ENCODE assay signal across 9 cellular contexts in the genomic region with DNA sequence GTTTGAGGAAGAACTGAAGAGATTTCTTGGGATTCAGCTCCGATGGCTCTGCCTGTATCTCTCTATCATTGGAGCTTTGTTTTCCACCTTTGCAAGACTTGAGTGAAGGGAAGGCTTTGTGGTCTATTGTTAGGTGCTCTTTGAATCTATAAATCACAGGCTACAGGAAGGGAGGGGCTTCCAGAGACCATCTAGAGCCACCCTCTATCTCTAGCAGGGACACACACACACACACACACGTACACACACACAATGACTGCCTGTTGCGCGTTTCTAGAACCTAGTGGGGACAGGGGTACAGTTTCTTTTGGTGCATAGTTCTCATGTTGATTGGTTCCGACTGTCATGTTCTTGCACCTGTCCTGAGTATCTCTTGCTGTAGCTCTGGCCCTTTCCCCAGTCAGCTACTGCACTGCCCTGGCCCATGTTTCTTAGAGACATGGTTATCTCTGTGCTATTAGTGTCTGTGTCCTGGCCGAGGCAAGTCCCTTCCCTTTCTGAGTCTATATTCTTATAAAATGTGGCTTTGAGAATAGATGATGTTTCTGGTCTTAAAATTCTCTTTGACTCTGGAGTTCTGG.
DNase-seq lines count a peak whose midpoint lies in the region; ATAC-seq, FAIRE-seq and TF ChIP-seq lines count a peak whose summit lies in the region.
"Had no signal": no experiment of that assay in that cellular context is flagged by ENCODE, and none has a peak within 500 bp of the region (broad histone marks: within the 10 kb centered on the region; RNA-seq: fewer than 3 reads in every experiment).

No MANE protein-coding gene starts in this region.

- no peak for FAIRE-seq in H54 (lab: Jason Lieb, UNC)

- H3K27ac Mint-ChIP-seq in activated naive CD4-positive, alpha-beta T cell treated with anti-CD3 and anti-CD28 coated beads for 36 hours: no peak overlapping the region
- no peak overlapping the region for H3K27ac Mint-ChIP-seq in activated naive CD8-positive, alpha-beta T cell treated with anti-CD3 and anti-CD28 coated beads, Interleukin-2, amount 10 ng/mL, durations not matched to agents 7 days and 5 days
- no peak overlapping the region for H3K27ac Mint-ChIP-seq in stimulated activated effector memory CD8-positive, alpha-beta T cell treated with anti-CD3 and anti-CD28 coated beads, Interleukin-12 subunit alpha, Interleukin-12 subunit beta, amount 100 ng/mL, for 72 hours

- peaks cover 2% of the 10 kb centered on the region for H3K9me3 Mint-ChIP-seq in activated naive CD4-positive, alpha-beta T cell treated with anti-CD3 and anti-CD28 coated beads for 36 hours
- peaks cover 2% of the 10 kb centered on the region for H3K9me3 Mint-ChIP-seq in activated naive CD8-positive, alpha-beta T cell treated with anti-CD3 and anti-CD28 coated beads, Interleukin-2, amount 10 ng/mL, durations not matched to agents 7 days and 5 days
- H3K9me3 Mint-ChIP-seq in stimulated activated effector memory CD8-positive, alpha-beta T cell treated with anti-CD3 and anti-CD28 coated beads, Interleukin-12 subunit alpha, Interleukin-12 subunit beta, amount 100 ng/mL, for 72 hours: no peaks in the 10 kb centered on the region

- no peak for ATAC-seq in activated naive CD8-positive, alpha-beta T cell treated with anti-CD3 and anti-CD28 coated beads, Interleukin-2, amount 10 ng/mL, durations not matched to agents 7 days and 5 days (ENCODE audit: low read depth)
- no peak for ATAC-seq in stimulated activated effector memory CD8-positive, alpha-beta T cell treated with anti-CD3 and anti-CD28 coated beads, Interleukin-12 subunit alpha, Interleukin-12 subunit beta, amount 100 ng/mL, for 72 hours

- H3K27me3 Mint-ChIP-seq in activated naive CD4-positive, alpha-beta T cell treated with anti-CD3 and anti-CD28 coated beads for 36 hours (ENCODE audit: low read depth): no peaks in the 10 kb centered on the region
- peaks cover 34% of the 10 kb centered on the region for H3K27me3 Mint-ChIP-seq in activated naive CD8-positive, alpha-beta T cell treated with anti-CD3 and anti-CD28 coated beads, Interleukin-2, amount 10 ng/mL, durations not matched to agents 7 days and 5 days

- no peak for TF ChIP-seq POLR2A in H54 (IDR thresholded peaks at IDR 0.05; ENCODE audit: low read depth, low read length)

- H3K4me1 Mint-ChIP-seq in activated naive CD4-positive, alpha-beta T cell treated with anti-CD3 and anti-CD28 coated beads for 36 hours (ENCODE audit: low read depth): peaks cover 81% of the 10 kb centered on the region
- peaks cover 64% of the 10 kb centered on the region for H3K4me1 Mint-ChIP-seq in activated naive CD8-positive, alpha-beta T cell treated with anti-CD3 and anti-CD28 coated beads, Interleukin-2, amount 10 ng/mL, durations not matched to agents 7 days and 5 days
- peaks cover 63% of the 10 kb centered on the region for H3K4me1 Mint-ChIP-seq in stimulated activated effector memory CD8-positive, alpha-beta T cell treated with anti-CD3 and anti-CD28 coated beads, Interleukin-12 subunit alpha, Interleukin-12 subunit beta, amount 100 ng/mL, for 72 hours

- intact Hi-C loops in activated naive CD4-positive, alpha-beta T cell treated with anti-CD3 and anti-CD28 coated beads for 36 hours (cut with micrococcal nuclease): loop anchor here (2.0 to 5.0 kb wide), 2 partner anchors 115 to 120 kb away; no protein-coding TSS in a partner anchor

- DNase-seq in activated naive CD4-positive, alpha-beta T cell treated with anti-CD3 and anti-CD28 coated beads for 36 hours: peak; percentile 43
- DNase-seq in activated naive CD4-positive, alpha-beta T cell treated with Interleukin-2 at 50 U/mL for 16 hours: no peak
- DNase-seq in NCI-H69 (lab: John Stamatoyannopoulos, UW) (peak; percentile 35), H54 (ENCODE audit: insufficient read length, low spot score) (no peak), KG1 (lab: John Stamatoyannopoulos, UW) (no peak)
- no peak for DNase-seq in activated naive CD8-positive, alpha-beta T cell treated with anti-CD3 and anti-CD28 coated beads, Interleukin-2, amount 10 ng/mL, durations not matched to agents 7 days and 5 days
- no peak for DNase-seq in stimulated activated effector memory CD8-positive, alpha-beta T cell treated with anti-CD3 and anti-CD28 coated beads, Interleukin-12 subunit alpha, Interleukin-12 subunit beta, amount 100 ng/mL, for 72 hours (ENCODE audit: low spot score in 2 of 2)
- DNase-seq: activated CD8-positive, alpha-beta memory T cell treated with anti-CD3 and anti-CD28 coated beads, Interleukin-2, amount 50 U/mL, for 48 hours had no signal

- CTCF ChIA-PET in activated naive CD4-positive, alpha-beta T cell treated with anti-CD3 and anti-CD28 coated beads for 36 hours (lab: Charles Lee): interaction anchor here (1.3 to 2.3 kb wide), 6 partner anchors 15 to 121 kb away, joined by 3 to 18 read pairs (median 9); no protein-coding TSS in a partner anchor

- POLR2A ChIA-PET in activated naive CD8-positive, alpha-beta T cell treated with anti-CD3 and anti-CD28 coated beads, Interleukin-2, amount 10 ng/mL, durations not matched to agents 7 days and 5 days (lab: Charles Lee): interaction anchor here (0.8 to 2.3 kb wide), 5 partner anchors 10 to 320 kb away, joined by 3 to 22 read pairs (median 7); no protein-coding TSS in a partner anchor

- no peaks in the 10 kb centered on the region for H3K36me3 Mint-ChIP-seq in activated naive CD4-positive, alpha-beta T cell treated with anti-CD3 and anti-CD28 coated beads for 36 hours (ENCODE audit: low read depth)
- H3K36me3 Mint-ChIP-seq in activated naive CD8-positive, alpha-beta T cell treated with anti-CD3 and anti-CD28 coated beads, Interleukin-2, amount 10 ng/mL, durations not matched to agents 7 days and 5 days: peaks cover 26% of the 10 kb centered on the region
- H3K36me3 Mint-ChIP-seq in stimulated activated effector memory CD8-positive, alpha-beta T cell treated with anti-CD3 and anti-CD28 coated beads, Interleukin-12 subunit alpha, Interleukin-12 subunit beta, amount 100 ng/mL, for 72 hours: peaks cover 19% of the 10 kb centered on the region

- H3K4me3 Mint-ChIP-seq in activated naive CD4-positive, alpha-beta T cell treated with anti-CD3 and anti-CD28 coated beads for 36 hours: peak overlapping the region; percentile 68
- peak overlapping the region; percentile 74 for H3K4me3 Mint-ChIP-seq in activated naive CD8-positive, alpha-beta T cell treated with anti-CD3 and anti-CD28 coated beads, Interleukin-2, amount 10 ng/mL, durations not matched to agents 7 days and 5 days
- H3K4me3 Mint-ChIP-seq in stimulated activated effector memory CD8-positive, alpha-beta T cell treated with anti-CD3 and anti-CD28 coated beads, Interleukin-12 subunit alpha, Interleukin-12 subunit beta, amount 100 ng/mL, for 72 hours: peak overlapping the region; percentile 38
- H3K4me3 Mint-ChIP-seq: B cell had no signal

Comparison
In these comparisons a context has a peak if more than half of its experiments do, and no peak if none do; other contexts are left out.
1. DNase-seq: peak in activated naive CD4-positive, alpha-beta T cell treated with anti-CD3 and anti-CD28 coated beads for 36 hours (single experiment) and NCI-H69 (single experiment); none in activated naive CD4-positive, alpha-beta T cell treated with Interleukin-2 at 50 U/mL for 16 hours (single experiment), activated naive CD8-positive, alpha-beta T cell treated with anti-CD3 and anti-CD28 coated beads, Interleukin-2, amount 10 ng/mL, durations not matched to agents 7 days and 5 days (single experiment), stimulated activated effector memory CD8-positive, alpha-beta T cell treated with anti-CD3 and anti-CD28 coated beads, Interleukin-12 subunit alpha, Interleukin-12 subunit beta, amount 100 ng/mL, for 72 hours (0 of 2), H54 (single experiment) and KG1 (single experiment).
2. Peak in every context shown above with its lines, with median percentiles within 50 percentile points of each other: H3K4me3 Mint-ChIP-seq.